Comparison of ENCODE assay signal across 10 cellular contexts in the genomic region with DNA sequence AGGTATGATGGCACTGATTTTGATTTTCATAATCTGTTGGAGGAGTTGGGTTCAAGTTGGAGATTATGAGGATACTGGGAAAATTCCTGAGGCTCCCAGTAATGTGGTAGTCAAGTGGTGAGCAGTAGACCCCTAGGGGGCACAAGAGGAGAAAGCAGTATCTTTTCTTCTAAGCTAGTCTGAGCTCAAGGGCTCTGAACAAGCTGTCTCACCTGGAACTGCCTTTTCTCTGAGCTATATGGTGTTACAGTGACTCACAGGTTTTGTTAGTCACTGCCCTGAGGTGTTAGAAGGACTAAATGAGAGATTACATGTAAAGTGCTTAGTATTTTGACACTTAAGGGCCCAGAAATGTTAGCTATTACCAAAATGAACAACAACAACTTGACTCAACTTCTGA. TPM values are rescaled to one million over a fixed set of nuclear protein-coding genes. Genes with fewer than 3 reads are reported as not detected.
DNase-seq lines count a peak whose midpoint lies in the region; ATAC-seq and TF ChIP-seq lines count a peak whose summit lies in the region.
"Had no signal": no experiment of that assay in that cellular context is flagged by ENCODE, and none has a peak within 500 bp of the region (broad histone marks: within the 10 kb centered on the region; RNA-seq: fewer than 3 reads in every experiment).

No MANE protein-coding gene starts in this region.

- POLR2A ChIA-PET in CD4-positive, alpha-beta T cell (lab: Charles Lee) = no interaction called here

- CTCF ChIA-PET in CD4-positive, alpha-beta T cell (lab: Charles Lee) = interaction anchor here (0.6 to 0.7 kb wide), 2 partner anchors 44 to 45 kb away, joined by 3 read pairs; a partner anchor contains a TSS

- no peak for TF ChIP-seq CTCF in CD4-positive, alpha-beta T cell (IDR thresholded peaks at IDR 0.05)
- peak; percentile 32 for TF ChIP-seq CTCF in GM13977 (IDR thresholded peaks at IDR 0.05; ENCODE audit: extremely low read depth, insufficient read depth, missing control alignments)
- peak; percentile 29; the same call in 1 of the 2 replicates for TF ChIP-seq CTCF in VCaP (conservative IDR thresholded peaks at IDR 0.05)
- TF ChIP-seq CTCF in mesothelial cell of epicardium (IDR thresholded peaks at IDR 0.05; ENCODE audit: unreplicated experiment) = no peak

- H3K36me3 Mint-ChIP-seq in CD4-positive, alpha-beta T cell (ENCODE audit: low read depth) = peaks cover 43% of the 10 kb centered on the region
- peaks cover 41% of the 10 kb centered on the region for H3K36me3 Mint-ChIP-seq in mesothelial cell of epicardium

- no peak overlapping the region for H3K4me3 Mint-ChIP-seq in CD4-positive, alpha-beta T cell
- no peak overlapping the region for H3K4me3 Mint-ChIP-seq in mesothelial cell of epicardium

- H3K27ac ChIP-seq in CD4-positive, alpha-beta T cell (ENCODE audit: low read depth, low read length) = no peak overlapping the region
- no peak overlapping the region for H3K27ac ChIP-seq in VCaP
- H3K27ac ChIP-seq: SJSA1 had no signal

- peaks cover 25% of the 10 kb centered on the region for H3K4me1 Mint-ChIP-seq in CD4-positive, alpha-beta T cell (ENCODE audit: low read depth)
- no peaks in the 10 kb centered on the region for H3K4me1 Mint-ChIP-seq in mesothelial cell of epicardium

- H3K9me3 Mint-ChIP-seq in CD4-positive, alpha-beta T cell = no peaks in the 10 kb centered on the region
- no peaks in the 10 kb centered on the region for H3K9me3 Mint-ChIP-seq in mesothelial cell of epicardium

- peak; percentile 37 for ATAC-seq in CD4-positive, alpha-beta T cell (ENCODE audit: poor library complexity)
- ATAC-seq in left colon (peak; percentile 46), GM19397 (IDR thresholded peaks at IDR 0.05; ENCODE audit: unreplicated experiment) (no peak), HG03039 (IDR thresholded peaks at IDR 0.05; ENCODE audit: unreplicated experiment) (no peak)

- H3K27ac Mint-ChIP-seq in CD4-positive, alpha-beta T cell = no peak overlapping the region
- no peak overlapping the region for H3K27ac Mint-ChIP-seq in mesothelial cell of epicardium

- in situ Hi-C loops in GM13977 (cut with MboI; ENCODE audit: low pct_unique_long_range_greater_than_20kb, low sequenced_read_pairs, unreplicated experiment) = no loop called here

- intact Hi-C loops in CD4-positive, alpha-beta T cell (cut with DNase I, micrococcal nuclease) = no loop called here
- intact Hi-C loops in left colon (cut with DNase I, micrococcal nuclease) = no loop called here

- H3K9me3 ChIP-seq in CD4-positive, alpha-beta T cell (ENCODE audit: control insufficient read depth, low read length) = no peaks in the 10 kb centered on the region
- H3K9me3 ChIP-seq: SJSA1 had no signal

- H3K27me3 ChIP-seq in CD4-positive, alpha-beta T cell (ENCODE audit: control insufficient read depth, insufficient read depth, low read length) = no peaks in the 10 kb centered on the region
- H3K27me3 ChIP-seq: SJSA1 had no signal

- DNase-seq in CD4-positive, alpha-beta T cell = no peak
- no peak for DNase-seq in GM13977 (ENCODE audit: low spot score)
- DNase-seq in left colon = no peak
- no peak for DNase-seq in Ammon's horn (ENCODE audit: low spot score)
- no peak for DNase-seq in mesothelial cell of epicardium (ENCODE audit: low spot score in 2 of 2, unreplicated experiment in 2 of 2)
- DNase-seq: GOT3 had no signal

- H3K27me3 Mint-ChIP-seq in CD4-positive, alpha-beta T cell = no peaks in the 10 kb centered on the region
- no peaks in the 10 kb centered on the region for H3K27me3 Mint-ChIP-seq in mesothelial cell of epicardium (ENCODE audit: low read depth)

RNA-seq across cellular contexts. Expression of a gene that starts 42.2 kb away (rescaled TPM):
- total RNA-seq in CD4-positive, alpha-beta T cell = 1 to 10 TPM; 1.0 to 1.1 TPM
- total RNA-seq in left colon = 10 to 100 TPM; 12.6 to 18.3 TPM
- total RNA-seq in mesothelial cell of epicardium = 2.9 to 3.1 TPM (median 2.9 TPM) in 3 replicates

RNA-seq across cellular contexts. Expression of a gene that starts 43.5 kb away (rescaled TPM):
- 10 to 100 TPM; 58.1 to 61.4 TPM for total RNA-seq in CD4-positive, alpha-beta T cell
- total RNA-seq in left colon = 10 to 100 TPM; 56.5 to 73.3 TPM
- total RNA-seq in mesothelial cell of epicardium = 128 to 133 TPM (median 131 TPM) in 3 replicates

Comparison
In these comparisons a context has a peak if more than half of its experiments do, and no peak if none do; other contexts are left out.
1. ATAC-seq: peak in CD4-positive, alpha-beta T cell (single experiment) and left colon (single experiment); none in GM19397 (single experiment) and HG03039 (single experiment).
2. CTCF ChIP-seq: peak in GM13977 (single experiment) and VCaP (single experiment); none in CD4-positive, alpha-beta T cell (single experiment) and mesothelial cell of epicardium (single experiment).